1 cellular context compared by ENCODE assay signal in the genomic region with DNA sequence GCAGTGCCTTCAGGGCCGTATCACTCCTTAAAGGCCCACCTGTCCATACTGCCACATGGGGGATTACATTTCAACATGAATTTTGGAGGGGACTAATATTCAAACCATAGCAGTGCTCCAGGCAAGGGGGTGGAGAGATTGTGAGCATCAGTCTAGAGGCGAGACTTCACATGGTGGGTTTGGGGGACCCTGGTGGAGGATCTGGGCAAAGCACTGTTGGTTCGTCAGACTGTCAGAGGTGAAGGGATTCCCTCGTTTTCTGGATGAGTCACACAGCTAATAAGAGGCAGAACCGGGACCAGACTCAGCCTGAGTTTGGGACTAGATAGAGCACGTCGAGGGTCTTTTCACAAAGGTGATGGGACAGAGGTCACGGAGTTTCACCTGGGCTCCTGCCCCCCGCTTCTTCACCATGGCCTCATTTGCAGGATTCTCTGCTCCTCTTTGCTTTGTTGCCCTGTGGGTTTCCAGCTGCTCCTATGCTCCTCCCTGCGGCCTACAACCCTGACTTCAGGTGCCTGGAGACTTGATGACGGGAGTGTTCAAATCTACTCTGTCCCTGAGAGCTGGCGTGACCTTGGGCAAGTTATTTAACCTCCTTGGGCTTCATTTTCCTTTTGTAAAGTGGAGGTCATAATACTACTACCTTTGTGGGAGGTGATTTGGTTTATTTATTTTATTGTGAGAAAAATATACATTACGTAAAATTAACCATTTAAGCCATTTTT.
TF ChIP-seq lines count a peak whose summit lies in the region.

No MANE protein-coding gene starts in this region.

TF ChIP-seq in GM12878, 131 proteins besides CTCF, POLR2A, EP300 and RAD21:
- no peak for TF ChIP-seq BCL11A (IDR thresholded peaks at IDR 0.05; ENCODE audit: low read depth, low read length)
- TF ChIP-seq MYC (IDR thresholded peaks at IDR 0.05; ENCODE audit: insufficient read depth, insufficient read length, insufficient replicate concordance, low read length, severe bottlenecking), result no peak
- TF ChIP-seq, protein P1, sequence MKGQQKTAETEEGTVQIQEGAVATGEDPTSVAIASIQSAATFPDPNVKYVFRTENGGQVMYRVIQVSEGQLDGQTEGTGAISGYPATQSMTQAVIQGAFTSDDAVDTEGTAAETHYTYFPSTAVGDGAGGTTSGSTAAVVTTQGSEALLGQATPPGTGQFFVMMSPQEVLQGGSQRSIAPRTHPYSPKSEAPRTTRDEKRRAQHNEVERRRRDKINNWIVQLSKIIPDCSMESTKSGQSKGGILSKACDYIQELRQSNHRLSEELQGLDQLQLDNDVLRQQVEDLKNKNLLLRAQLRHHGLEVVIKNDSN (IDR thresholded peaks at IDR 0.05; ENCODE audit: borderline replicate concordance, extremely low read length, insufficient read depth, low read depth, low read length), result no peak
- no peak for TF ChIP-seq IRF4 (IDR thresholded peaks at IDR 0.05; ENCODE audit: low read depth, low read length)
- TF ChIP-seq ZNF622 (IDR thresholded peaks at IDR 0.05), result no peak
- TF ChIP-seq BACH1 (IDR thresholded peaks at IDR 0.05; ENCODE audit: borderline replicate concordance), result no peak
